Comparison of ENCODE assay signal across 8 cellular contexts in genomic region chr17:76816590-76817135, GRCh38. TPM values are rescaled to one million over a fixed set of nuclear protein-coding genes. Genes with fewer than 3 reads are reported as not detected.
A peak's percentile ranks its signal among the peaks of the same experiment; 100 is the strongest.
DNase-seq lines count a peak whose midpoint lies in the region; ATAC-seq and TF ChIP-seq lines count a peak whose summit lies in the region.

No MANE protein-coding gene starts in this region.

- H3K27me3 ChIP-seq in BE2C (no peaks in the 10 kb centered on the region), esophagus muscularis mucosa (peaks cover 0 to 45% (median 0%) of the 10 kb centered on the region in 4 donors), osteoblast (ENCODE audit: insufficient read depth, low read length) (peaks cover 15% of the 10 kb centered on the region)

- no peak overlapping the region for H3K4me3 ChIP-seq in BE2C (ENCODE audit: low read depth, low read length)
- no peak overlapping the region for H3K4me3 ChIP-seq in HFF-Myc (replicated peaks; ENCODE audit: low read depth, low read length)
- H3K4me3 ChIP-seq in esophagus muscularis mucosa = no peak overlapping the region
- H3K4me3 ChIP-seq in osteoblast (ENCODE audit: insufficient read depth, low read length) = no peak overlapping the region

- TF ChIP-seq CTCF in BE2C (IDR thresholded peaks at IDR 0.05; ENCODE audit: low read depth, low read length) = peak; percentile 93
- TF ChIP-seq CTCF in HFF-Myc (IDR thresholded peaks at IDR 0.05; ENCODE audit: low read depth, low read length, missing control alignments) = peak; percentile 70
- peak in 2 of 3 experiments; percentile 25 to 38 for TF ChIP-seq CTCF in esophagus muscularis mucosa (IDR thresholded peaks at IDR 0.05)
- TF ChIP-seq CTCF in osteoblast (IDR thresholded peaks at IDR 0.05; ENCODE audit: extremely low read depth, low read depth, low read length) = peak; percentile 75

- ATAC-seq in HG02981 (IDR thresholded peaks at IDR 0.05; ENCODE audit: unreplicated experiment) (no peak), HG02759 (IDR thresholded peaks at IDR 0.05; ENCODE audit: unreplicated experiment) (no peak)

- intact Hi-C loops in esophagus muscularis mucosa (cut with DNase I) = no loop called here

- H3K36me3 ChIP-seq in BE2C (no peaks in the 10 kb centered on the region), esophagus muscularis mucosa (no peaks in the 10 kb centered on the region), osteoblast (ENCODE audit: insufficient read depth, low read length) (no peaks in the 10 kb centered on the region)

- H4K20me1 ChIP-seq in osteoblast (ENCODE audit: insufficient read depth, low read length) = no peaks in the 10 kb centered on the region

- no peaks in the 10 kb centered on the region for H3K79me2 ChIP-seq in osteoblast (ENCODE audit: insufficient read depth, low read length)

- H3K27ac ChIP-seq in esophagus muscularis mucosa (replicated peaks in 1 of 4) (no peak overlapping the region), osteoblast (ENCODE audit: low read depth, low read length) (no peak overlapping the region)

- DNase-seq in BE2C (peak; percentile 77), HFF-Myc (ENCODE audit: extremely low read depth, low read depth) (no peak), NOMO-1 (lab: John Stamatoyannopoulos, UW; ENCODE audit: unreplicated experiment in 2 of 2) (peak; percentile 35 to 71), esophagus muscularis mucosa (ENCODE audit: extremely low spot score) (no peak), osteoblast (ENCODE audit: insufficient read length, low spot score, missing footprints) (peak; percentile 91)
- DNase-seq in activated CD8-positive, alpha-beta memory T cell treated with anti-CD3 and anti-CD28 coated beads for 24 hours = peak; percentile 79

- no peak overlapping the region for H3K4me2 ChIP-seq in osteoblast (ENCODE audit: insufficient read depth, low read length)

- H3K9me3 ChIP-seq in BE2C (no peaks in the 10 kb centered on the region), esophagus muscularis mucosa (no peaks in the 10 kb centered on the region), osteoblast (ENCODE audit: low read depth, low read length) (no peaks in the 10 kb centered on the region)

- no peak for TF ChIP-seq EP300 in esophagus muscularis mucosa (IDR thresholded peaks at IDR 0.05)

- 9% methylated on average over 8 of the region's 8 CpGs for WGBS in esophagus muscularis mucosa

- H3K4me1 ChIP-seq in BE2C (peaks cover 22% of the 10 kb centered on the region), esophagus muscularis mucosa (no peaks in the 10 kb centered on the region), osteoblast (ENCODE audit: insufficient read depth, low read length) (no peaks in the 10 kb centered on the region)

- H2AFZ ChIP-seq in osteoblast (ENCODE audit: low read length) = no peak overlapping the region

- TF ChIP-seq POLR2A in esophagus muscularis mucosa (IDR thresholded peaks at IDR 0.05; ENCODE audit: low read depth) = no peak

RNA-seq across cellular contexts. Expression of gene MGAT5B, which starts 51.5 kb away (rescaled TPM):
- polyA plus RNA-seq in BE2C (2012; ENCODE audit: insufficient read depth, insufficient read length, low read depth) = 26.1 TPM
- total RNA-seq in esophagus muscularis mucosa = 1 to 10 TPM in 1 of 4 donors, under 1 TPM in 3; under 0.01 to 1.7 (median 0.43) TPM
- total RNA-seq in osteoblast = 0.36 and 0.59 TPM in 2 replicates

Comparison
In these comparisons a context has a peak if more than half of its experiments do, and no peak if none do; other contexts are left out.
1. DNase-seq: peak in BE2C (single experiment), NOMO-1 (2 of 2), activated CD8-positive, alpha-beta memory T cell treated with anti-CD3 and anti-CD28 coated beads for 24 hours (single experiment) and osteoblast (single experiment); none in HFF-Myc (single experiment) and esophagus muscularis mucosa (single experiment).
2. CTCF ChIP-seq: peak in every context shown above with its lines; median percentile 93 in BE2C; 75 in osteoblast; 70 in HFF-Myc; 32 in esophagus muscularis mucosa.